16 cellular contexts compared by ENCODE assay signal in the genomic region with DNA sequence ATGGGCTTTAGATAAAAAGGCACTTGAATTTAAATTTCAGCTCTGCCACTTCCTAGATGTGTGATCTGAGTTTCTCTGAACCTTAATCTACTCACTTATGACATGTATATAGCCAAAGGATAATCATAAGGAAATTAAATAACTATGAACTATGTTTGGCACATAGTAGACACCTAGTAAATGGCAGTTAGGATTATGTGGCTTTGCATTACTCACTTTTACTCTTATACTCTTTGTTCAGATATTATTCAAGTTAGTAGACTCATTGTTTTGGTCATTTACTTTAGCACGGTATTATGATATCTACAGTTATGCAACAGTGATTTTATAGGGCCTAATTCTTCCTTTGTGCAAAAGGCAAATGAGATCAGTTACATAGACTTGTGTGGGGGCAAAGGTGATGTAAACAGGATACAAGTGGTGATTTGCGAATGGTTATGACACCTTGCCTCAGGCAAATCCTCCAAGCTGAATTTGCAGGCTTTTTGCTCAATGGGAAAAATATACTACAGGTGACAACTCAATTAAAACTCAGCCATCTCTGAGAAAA.
DNase-seq lines count a peak whose midpoint lies in the region; ATAC-seq and TF ChIP-seq lines count a peak whose summit lies in the region.
"Had no signal": no experiment of that assay in that cellular context is flagged by ENCODE, and none has a peak within 500 bp of the region (broad histone marks: within the 10 kb centered on the region; RNA-seq: fewer than 3 reads in every experiment).

No MANE protein-coding gene starts in this region.

- no peaks in the 10 kb centered on the region for H3K27me3 ChIP-seq in ovary

- ATAC-seq in left colon: peak; percentile 94
- no peak for ATAC-seq in Right ventricle myocardium inferior
- ATAC-seq: HCT116 had no signal

- TF ChIP-seq EP300 in ovary (IDR thresholded peaks at IDR 0.05): no peak

- no peak overlapping the region for H3K27ac ChIP-seq in ovary
- H3K27ac ChIP-seq: HL-60 had no signal

- intact Hi-C loops in left colon (cut with DNase I, micrococcal nuclease): no loop called here
- intact Hi-C loops in Right ventricle myocardium inferior (cut with DNase I): no loop called here
- intact Hi-C loops in ovary (cut with DNase I): no loop called here

- no peak overlapping the region for H3K4me3 ChIP-seq in ovary

- H3K9me3 ChIP-seq in ovary: no peaks in the 10 kb centered on the region
- H3K9me3 ChIP-seq: Caco-2 had no signal

- in situ Hi-C loops in Caki2 (cut with HindIII; ENCODE audit: low pct_unique_long_range_greater_than_20kb, low sequenced_read_pairs): no loop called here

- 84 to 90% (median 85%) methylated on average over 2 of the region's 2 CpGs for WGBS in ovary, 3 donors

- no peak for TF ChIP-seq CTCF in ovary (IDR thresholded peaks at IDR 0.05)

- DNase-seq in Caki2 (ENCODE audit: low read depth) (peak; percentile 29), Daoy (ENCODE audit: low read depth) (peak; percentile 7), NCI-H69 (lab: John Stamatoyannopoulos, UW) (peak; percentile 72), left colon (no peak), Right ventricle myocardium inferior (ENCODE audit: missing footprints) (no peak), NCI-H2081 treated with DMSO at 0.1 percent for 48 hours (lab: John Stamatoyannopoulos, UW) (no peak), ovary (no peak), superior temporal gyrus (ENCODE audit: extremely low spot score) (no peak)
- DNase-seq: ACHN, AML-193, Caco-2, MV-4-11, NCI-H2029, SHP77 treated with DMSO at 0.1 percent for 48 hours had no signal

- no peaks in the 10 kb centered on the region for H3K4me1 ChIP-seq in ovary (ENCODE audit: insufficient read depth)
- H3K4me1 ChIP-seq: Caco-2 had no signal

- no peaks in the 10 kb centered on the region for H3K36me3 ChIP-seq in ovary

- TF ChIP-seq POLR2A in ovary (IDR thresholded peaks at IDR 0.05): no peak

Comparison
In these comparisons a context has a peak if more than half of its experiments do, and no peak if none do; other contexts are left out.
1. DNase-seq: peak in Caki2 (single experiment), Daoy (single experiment) and NCI-H69 (single experiment); none in left colon (0 of 2), Right ventricle myocardium inferior (single experiment), NCI-H2081 treated with DMSO at 0.1 percent for 48 hours (single experiment), ovary (0 of 5) and superior temporal gyrus (single experiment).